9 cellular contexts compared by ENCODE assay signal in genomic region chr12:6701078-6701768, GRCh38. TPM values are rescaled to one million over a fixed set of nuclear protein-coding genes. Genes with fewer than 3 reads are reported as not detected.
DNase-seq lines count a peak whose midpoint lies in the region; ATAC-seq and TF ChIP-seq lines count a peak whose summit lies in the region.
"Had no signal": no experiment of that assay in that cellular context is flagged by ENCODE, and none has a peak within 500 bp of the region (broad histone marks: within the 10 kb centered on the region; RNA-seq: fewer than 3 reads in every experiment).

No MANE protein-coding gene starts in this region.

- POLR2A ChIA-PET in activated naive CD8-positive, alpha-beta T cell treated with anti-CD3 and anti-CD28 coated beads, Interleukin-2, amount 10 ng/mL, durations not matched to agents 7 days and 5 days (lab: Charles Lee) = no interaction called here

- CTCF ChIA-PET in activated naive CD4-positive, alpha-beta T cell treated with anti-CD3 and anti-CD28 coated beads, Interleukin-2, amount 10 ng/mL, durations not matched to agents 7 days and 5 days (lab: Charles Lee) = no interaction called here

- H3K4me1 Mint-ChIP-seq in activated naive CD4-positive, alpha-beta T cell treated with anti-CD3 and anti-CD28 coated beads, Interleukin-2, amount 10 ng/mL, durations not matched to agents 7 days and 5 days = peaks cover 20% of the 10 kb centered on the region
- peaks cover 25% of the 10 kb centered on the region for H3K4me1 Mint-ChIP-seq in activated naive CD8-positive, alpha-beta T cell treated with anti-CD3 and anti-CD28 coated beads, Interleukin-2, amount 10 ng/mL, durations not matched to agents 7 days and 5 days
- H3K4me1 Mint-ChIP-seq in immature natural killer cell = peaks cover 8 to 14% of the 10 kb centered on the region in 2 donors
- H3K4me1 Mint-ChIP-seq in type B pancreatic cell (ENCODE audit: unreplicated experiment) = peaks cover 6% of the 10 kb centered on the region

- no peaks in the 10 kb centered on the region for H3K36me3 Mint-ChIP-seq in activated naive CD4-positive, alpha-beta T cell treated with anti-CD3 and anti-CD28 coated beads, Interleukin-2, amount 10 ng/mL, durations not matched to agents 7 days and 5 days
- H3K36me3 Mint-ChIP-seq in activated naive CD4-positive, alpha-beta T cell treated with anti-CD3 and anti-CD28 coated beads, Interleukin-2, amount 50 U/mL, for 72 hours = no peaks in the 10 kb centered on the region
- H3K36me3 Mint-ChIP-seq in activated naive CD8-positive, alpha-beta T cell treated with anti-CD3 and anti-CD28 coated beads, Interleukin-2, amount 10 ng/mL, durations not matched to agents 7 days and 5 days = no peaks in the 10 kb centered on the region
- peaks cover 0 to 4% (median 0%) of the 10 kb centered on the region in 3 donors for H3K36me3 Mint-ChIP-seq in immature natural killer cell
- peaks cover 14% of the 10 kb centered on the region for H3K36me3 Mint-ChIP-seq in type B pancreatic cell

- peak overlapping the region; percentile 52 for H3K4me3 Mint-ChIP-seq in activated naive CD4-positive, alpha-beta T cell treated with anti-CD3 and anti-CD28 coated beads, Interleukin-2, amount 10 ng/mL, durations not matched to agents 7 days and 5 days
- H3K4me3 Mint-ChIP-seq in activated naive CD8-positive, alpha-beta T cell treated with anti-CD3 and anti-CD28 coated beads, Interleukin-2, amount 10 ng/mL, durations not matched to agents 7 days and 5 days = peak overlapping the region; percentile 39
- peak overlapping the region; percentile 38 to 62 (median 48) for H3K4me3 Mint-ChIP-seq in immature natural killer cell
- H3K4me3 Mint-ChIP-seq in type B pancreatic cell = peak overlapping the region; percentile 67

- no peaks in the 10 kb centered on the region for H3K9me3 Mint-ChIP-seq in activated naive CD4-positive, alpha-beta T cell treated with anti-CD3 and anti-CD28 coated beads, Interleukin-2, amount 10 ng/mL, durations not matched to agents 7 days and 5 days
- no peaks in the 10 kb centered on the region for H3K9me3 Mint-ChIP-seq in activated naive CD4-positive, alpha-beta T cell treated with anti-CD3 and anti-CD28 coated beads, Interleukin-2, amount 50 U/mL, for 72 hours
- H3K9me3 Mint-ChIP-seq in activated naive CD8-positive, alpha-beta T cell treated with anti-CD3 and anti-CD28 coated beads, Interleukin-2, amount 10 ng/mL, durations not matched to agents 7 days and 5 days = no peaks in the 10 kb centered on the region
- H3K9me3 Mint-ChIP-seq in immature natural killer cell = no peaks in the 10 kb centered on the region
- no peaks in the 10 kb centered on the region for H3K9me3 Mint-ChIP-seq in type B pancreatic cell

- H3K27me3 Mint-ChIP-seq in activated naive CD4-positive, alpha-beta T cell treated with anti-CD3 and anti-CD28 coated beads, Interleukin-2, amount 10 ng/mL, durations not matched to agents 7 days and 5 days = peaks cover 97% of the 10 kb centered on the region
- H3K27me3 Mint-ChIP-seq in activated naive CD8-positive, alpha-beta T cell treated with anti-CD3 and anti-CD28 coated beads, Interleukin-2, amount 10 ng/mL, durations not matched to agents 7 days and 5 days = peaks cover 77% of the 10 kb centered on the region
- H3K27me3 Mint-ChIP-seq in immature natural killer cell (ENCODE audit: low read depth in 3 of 3) (peaks cover 31 to 42% (median 32%) of the 10 kb centered on the region in 3 donors), type B pancreatic cell (peaks cover 83% of the 10 kb centered on the region)

- no peak for TF ChIP-seq CTCF in type B pancreatic cell (conservative IDR thresholded peaks at IDR 0.05)

- H3K27ac Mint-ChIP-seq in activated naive CD4-positive, alpha-beta T cell treated with anti-CD3 and anti-CD28 coated beads, Interleukin-2, amount 10 ng/mL, durations not matched to agents 7 days and 5 days = no peak overlapping the region
- H3K27ac Mint-ChIP-seq in activated naive CD4-positive, alpha-beta T cell treated with anti-CD3 and anti-CD28 coated beads, Interleukin-2, amount 50 U/mL, for 72 hours = no peak overlapping the region
- H3K27ac Mint-ChIP-seq in activated naive CD8-positive, alpha-beta T cell treated with anti-CD3 and anti-CD28 coated beads, Interleukin-2, amount 10 ng/mL, durations not matched to agents 7 days and 5 days = peak overlapping the region; percentile 19
- H3K27ac Mint-ChIP-seq in immature natural killer cell (no peak overlapping the region), type B pancreatic cell (no peak overlapping the region)

- no peak for ATAC-seq in activated naive CD4-positive, alpha-beta T cell treated with anti-CD3 and anti-CD28 coated beads, Interleukin-2, amount 50 U/mL, for 72 hours
- ATAC-seq in activated naive CD8-positive, alpha-beta T cell treated with anti-CD3 and anti-CD28 coated beads, Interleukin-2, amount 10 ng/mL, durations not matched to agents 7 days and 5 days (ENCODE audit: low read depth) = no peak
- no peak for ATAC-seq in HG03280 (IDR thresholded peaks at IDR 0.05; ENCODE audit: unreplicated experiment)

- DNase-seq in activated naive CD4-positive, alpha-beta T cell treated with anti-CD3 and anti-CD28 coated beads, Interleukin-2, amount 10 ng/mL, durations not matched to agents 7 days and 5 days = no peak
- no peak for DNase-seq in activated naive CD4-positive, alpha-beta T cell treated with anti-CD3 and anti-CD28 coated beads, Interleukin-2, amount 50 U/mL, for 72 hours (ENCODE audit: low spot score in 2 of 2)
- DNase-seq in activated naive CD8-positive, alpha-beta T cell treated with anti-CD3 and anti-CD28 coated beads, Interleukin-2, amount 10 ng/mL, durations not matched to agents 7 days and 5 days = no peak
- DNase-seq in immature natural killer cell (no peak), type B pancreatic cell (ENCODE audit: extremely low spot score, unreplicated experiment) (no peak), glomerular visceral epithelial cell (ENCODE audit: extremely low spot score) (no peak), NCI-H146 treated with DMSO at 0.1 percent for 48 hours (lab: John Stamatoyannopoulos, UW; ENCODE audit: unreplicated experiment) (no peak)
- DNase-seq: DMS 273 treated with DMSO at 0.1 percent for 48 hours had no signal

RNA-seq across cellular contexts. Expression of gene PIANP, which starts 0.6 kb away (rescaled TPM):
- 1 to 10 TPM in 1 of 2 donors, not detected in 1; 1.3 TPM for total RNA-seq in activated naive CD4-positive, alpha-beta T cell treated with anti-CD3 and anti-CD28 coated beads, Interleukin-2, amount 50 U/mL, for 72 hours
- 1 to 10 TPM in 1 of 2 experiments, under 1 TPM in 1; 0.75 to 1.1 TPM for total RNA-seq in activated naive CD8-positive, alpha-beta T cell treated with anti-CD3 and anti-CD28 coated beads, Interleukin-2, amount 10 ng/mL, durations not matched to agents 7 days and 5 days
- polyA plus RNA-seq in immature natural killer cell = not detected
- total RNA-seq in type B pancreatic cell (ENCODE audit: low replicate concordance) = 0.95 and 3.9 TPM in 2 replicates

RNA-seq across cellular contexts. Expression of gene ZNF384, which starts 12.0 kb away (rescaled TPM):
- 10 to 100 TPM; 77.1 to 92.6 TPM for total RNA-seq in activated naive CD4-positive, alpha-beta T cell treated with anti-CD3 and anti-CD28 coated beads, Interleukin-2, amount 50 U/mL, for 72 hours
- 10 to 100 TPM; 79.5 to 88.2 TPM for total RNA-seq in activated naive CD8-positive, alpha-beta T cell treated with anti-CD3 and anti-CD28 coated beads, Interleukin-2, amount 10 ng/mL, durations not matched to agents 7 days and 5 days
- polyA plus RNA-seq in immature natural killer cell = 10 to 100 TPM; 14.6 to 41.5 (median 31.6) TPM
- 78.3 and 127 TPM in 2 replicates for total RNA-seq in type B pancreatic cell (ENCODE audit: low replicate concordance)

RNA-seq across cellular contexts. Expression of gene COPS7A, which starts 22.6 kb away (rescaled TPM):
- 10 to 100 TPM; 34.2 to 42.9 TPM for total RNA-seq in activated naive CD4-positive, alpha-beta T cell treated with anti-CD3 and anti-CD28 coated beads, Interleukin-2, amount 50 U/mL, for 72 hours
- 10 to 100 TPM; 29.8 to 35.6 TPM for total RNA-seq in activated naive CD8-positive, alpha-beta T cell treated with anti-CD3 and anti-CD28 coated beads, Interleukin-2, amount 10 ng/mL, durations not matched to agents 7 days and 5 days
- 10 to 100 TPM; 34.1 to 62.1 (median 45.6) TPM for polyA plus RNA-seq in immature natural killer cell
- 35.4 and 94.5 TPM in 2 replicates for total RNA-seq in type B pancreatic cell (ENCODE audit: low replicate concordance)

RNA-seq across cellular contexts. Expression of gene ING4, which starts 38.3 kb away (rescaled TPM):
- total RNA-seq in activated naive CD4-positive, alpha-beta T cell treated with anti-CD3 and anti-CD28 coated beads, Interleukin-2, amount 50 U/mL, for 72 hours = 10 to 100 TPM; 18.1 to 24.3 TPM
- 10 to 100 TPM; 46.9 to 49.3 TPM for total RNA-seq in activated naive CD8-positive, alpha-beta T cell treated with anti-CD3 and anti-CD28 coated beads, Interleukin-2, amount 10 ng/mL, durations not matched to agents 7 days and 5 days
- polyA plus RNA-seq in immature natural killer cell = 100 to 1,000 TPM in 1 of 3 donors, 10 to 100 TPM in 2; 60.7 to 156 (median 93.9) TPM
- total RNA-seq in type B pancreatic cell (ENCODE audit: low replicate concordance) = 58.1 and 102 TPM in 2 replicates

RNA-seq across cellular contexts. Expression of gene MLF2, which starts 51.7 kb away (rescaled TPM):
- 100 to 1,000 TPM; 149 to 275 TPM for total RNA-seq in activated naive CD4-positive, alpha-beta T cell treated with anti-CD3 and anti-CD28 coated beads, Interleukin-2, amount 50 U/mL, for 72 hours
- 100 to 1,000 TPM; 108 to 118 TPM for total RNA-seq in activated naive CD8-positive, alpha-beta T cell treated with anti-CD3 and anti-CD28 coated beads, Interleukin-2, amount 10 ng/mL, durations not matched to agents 7 days and 5 days
- polyA plus RNA-seq in immature natural killer cell = 100 to 1,000 TPM; 102 to 165 (median 155) TPM
- total RNA-seq in type B pancreatic cell (ENCODE audit: low replicate concordance) = 187 and 371 TPM in 2 replicates
